ENCODE assay signal across 24 cellular contexts in the genomic region with DNA sequence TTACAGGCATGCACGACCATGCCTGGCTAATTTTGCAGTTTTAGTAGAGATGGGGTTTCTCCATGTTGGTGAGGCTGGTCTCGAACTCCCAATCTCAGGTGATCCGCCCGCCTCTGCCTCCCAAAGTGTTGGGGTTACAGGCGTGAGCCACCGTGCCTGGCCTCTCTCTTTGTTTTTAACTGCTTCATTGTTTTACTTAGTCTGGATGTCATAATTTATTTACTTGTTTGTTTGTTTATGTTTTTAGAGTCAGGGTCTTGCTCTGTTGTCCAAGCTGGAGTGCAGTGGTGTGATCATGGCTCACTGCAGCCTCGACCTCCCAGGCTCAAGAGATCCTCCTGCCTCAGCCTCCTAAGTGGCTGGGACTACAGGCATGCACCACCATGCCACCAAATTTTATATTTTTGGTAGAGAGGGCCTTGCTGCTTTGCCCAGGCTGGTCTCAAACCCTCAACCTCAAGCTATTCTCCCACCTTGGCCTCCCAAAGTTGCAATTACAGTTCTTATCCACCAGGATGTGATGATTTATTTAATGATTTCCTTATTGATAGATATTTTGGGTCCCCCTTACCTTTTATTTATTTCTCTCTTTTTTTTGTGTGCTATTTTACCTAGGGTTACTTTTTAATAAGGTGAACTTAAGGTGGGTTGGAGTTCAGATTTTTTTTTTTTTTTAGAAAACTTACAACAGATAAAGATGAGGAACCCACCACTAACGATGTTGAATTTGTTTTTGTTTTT. TPM values are rescaled to one million over a fixed set of nuclear protein-coding genes. Genes with fewer than 3 reads are reported as not detected.
DNase-seq lines count a peak whose midpoint lies in the region; ATAC-seq and TF ChIP-seq lines count a peak whose summit lies in the region.
"Had no signal": no experiment of that assay in that cellular context is flagged by ENCODE, and none has a peak within 500 bp of the region (broad histone marks: within the 10 kb centered on the region; RNA-seq: fewer than 3 reads in every experiment).

No MANE protein-coding gene starts in this region.

- no peak overlapping the region for H3K9ac ChIP-seq in smooth muscle cell (ENCODE audit: low read depth)

- H3K9me3 ChIP-seq in smooth muscle cell (replicated peaks; ENCODE audit: low read depth), result no peaks in the 10 kb centered on the region
- H3K9me3 ChIP-seq: body of pancreas, gastrocnemius medialis, mucosa of descending colon, Peyer's patch had no signal

- peaks cover 23% of the 10 kb centered on the region for H3K4me1 ChIP-seq in smooth muscle cell (ENCODE audit: low read depth)
- H3K4me1 ChIP-seq: body of pancreas had no signal

- H3K4me3 Mint-ChIP-seq in brain, result no peak overlapping the region
- no peak overlapping the region for H3K4me3 Mint-ChIP-seq in nephron
- H3K4me3 Mint-ChIP-seq: activated CD4-positive, alpha-beta T cell treated with anti-CD3 and anti-CD28 coated beads for 36 hours; immature natural killer cell had no signal

- no peaks in the 10 kb centered on the region for H4K20me1 ChIP-seq in smooth muscle cell (ENCODE audit: low read depth)

- H3K9me3 Mint-ChIP-seq in brain, result peaks cover 0 to 5% (median 0%) of the 10 kb centered on the region in 5 experiments
- H3K9me3 Mint-ChIP-seq in nephron, result no peaks in the 10 kb centered on the region
- H3K9me3 Mint-ChIP-seq: immature natural killer cell, nephron progenitor cell had no signal

- H3K36me3 ChIP-seq in smooth muscle cell (ENCODE audit: low read depth), result no peaks in the 10 kb centered on the region
- H3K36me3 ChIP-seq: gastrocnemius medialis, Peyer's patch had no signal

- peak; percentile 19 for DNase-seq in activated CD4-positive, CD25-positive, alpha-beta regulatory T cell treated with anti-CD3 and anti-CD28 coated beads, Interleukin-2, amount 50 U/mL, for 72 hours
- no peak for DNase-seq in cortex of kidney (lab: John Stamatoyannopoulos, UW)
- no peak for DNase-seq in NCI-H1417 (lab: John Stamatoyannopoulos, UW)
- DNase-seq in NCI-H1694 (lab: John Stamatoyannopoulos, UW), result no peak
- no peak for DNase-seq in smooth muscle cell (lab: John Stamatoyannopoulos, UW; ENCODE audit: unreplicated experiment)
- DNase-seq: 8988T; activated CD4-positive, alpha-beta T cell treated with anti-CD3 and anti-CD28 coated beads for 36 hours; activated gamma-delta T cell; body of pancreas; effector memory CD4-positive, alpha-beta T cell; gastrocnemius medialis; hippocampal formation; immature natural killer cell; IMR-90; NCI-H1105 treated with DMSO at 0.1 percent for 48 hours; NCI-H446 treated with DMSO at 0.1 percent for 48 hours; NK-92 treated with Interleukin-12 subunit alpha and Interleukin-12 subunit beta, amount 100 ng/mL, for 24 hours; Peyer's patch; trophoblast cell had no signal

- H3K79me2 ChIP-seq in smooth muscle cell (ENCODE audit: low read depth), result no peaks in the 10 kb centered on the region

- no peaks in the 10 kb centered on the region for H3F3A ChIP-seq in smooth muscle cell (ENCODE audit: low read depth)

- ATAC-seq in activated CD4-positive, CD25-positive, alpha-beta regulatory T cell treated with anti-CD3 and anti-CD28 coated beads, Interleukin-2, amount 50 U/mL, for 24 hours, result no peak
- ATAC-seq: activated CD4-positive, alpha-beta T cell treated with anti-CD3 and anti-CD28 coated beads for 36 hours; body of pancreas; gastrocnemius medialis; mucosa of descending colon had no signal

- H3K4me3 ChIP-seq in smooth muscle cell, result no peak overlapping the region
- H3K4me3 ChIP-seq: body of pancreas, gastrocnemius medialis, mucosa of descending colon, Peyer's patch had no signal

- H3K4me2 ChIP-seq in smooth muscle cell, result no peak overlapping the region

- 95% methylated on average over 8 of the region's 8 CpGs for WGBS in smooth muscle cell (ENCODE audit: low lambda C conversion rate)

- H3K27me3 Mint-ChIP-seq in brain, result no peaks in the 10 kb centered on the region
- H3K27me3 Mint-ChIP-seq in nephron (ENCODE audit: low read depth), result no peaks in the 10 kb centered on the region
- H3K27me3 Mint-ChIP-seq: activated CD4-positive, alpha-beta T cell treated with anti-CD3 and anti-CD28 coated beads for 36 hours had no signal

- H3K36me3 Mint-ChIP-seq in brain (no peaks in the 10 kb centered on the region), nephron (ENCODE audit: low read depth) (no peaks in the 10 kb centered on the region)
- H3K36me3 Mint-ChIP-seq: immature natural killer cell had no signal

- TF ChIP-seq CTCF in brain (conservative IDR thresholded peaks at IDR 0.05), result no peak
- peak in 1 of 3 experiments; percentile 14 for TF ChIP-seq CTCF in nephron (IDR thresholded peaks at IDR 0.05; ENCODE audit: unreplicated experiment in 3 of 3)
- no peak for TF ChIP-seq CTCF in smooth muscle cell (IDR thresholded peaks at IDR 0.05; ENCODE audit: borderline replicate concordance, insufficient read depth, poor library complexity, severe bottlenecking)

- H3K4me1 Mint-ChIP-seq in brain (peaks cover 54% of the 10 kb centered on the region), nephron (peaks cover 41% of the 10 kb centered on the region)
- H3K4me1 Mint-ChIP-seq: immature natural killer cell had no signal

- H3K27me3 ChIP-seq in smooth muscle cell (ENCODE audit: low read depth), result no peaks in the 10 kb centered on the region
- H3K27me3 ChIP-seq: body of pancreas, gastrocnemius medialis, Peyer's patch had no signal

- H3K27ac ChIP-seq in smooth muscle cell (ENCODE audit: low read depth), result no peak overlapping the region
- H3K27ac ChIP-seq: body of pancreas, gastrocnemius medialis, Peyer's patch had no signal

- H2AFZ ChIP-seq in smooth muscle cell (ENCODE audit: low read depth), result no peak overlapping the region

- peak overlapping the region in 3 of 5 experiments; percentile 65 to 87 (median 77) for H3K27ac Mint-ChIP-seq in brain
- H3K27ac Mint-ChIP-seq in nephron, result peak overlapping the region; percentile 4 to 91 (median 58)
- H3K27ac Mint-ChIP-seq: activated CD4-positive, alpha-beta T cell treated with anti-CD3 and anti-CD28 coated beads for 36 hours; immature natural killer cell had no signal

RNA-seq across cellular contexts. Expression of a gene that starts 52.6 kb away (rescaled TPM):
- polyA plus RNA-seq in brain (ENCODE audit: insufficient read depth, low read depth, low replicate concordance), result 108 TPM
- total RNA-seq in smooth muscle cell, result 14.6 and 14.9 TPM in 2 replicates
- 16.9 and 17.7 TPM in 2 replicates for polyA plus RNA-seq in smooth muscle cell
